In genomic region chr6:73180076-73180717, GRCh38 we compare ENCODE assay signal across 2 cellular contexts.
TF ChIP-seq lines count a peak whose summit lies in the region.

No MANE protein-coding gene starts in this region.

TF ChIP-seq in HCT116, 20 proteins besides CTCF, POLR2A, EP300 and RAD21 (continued from another document):
- TF ChIP-seq MAX (IDR thresholded peaks at IDR 0.05) (no peak), ZFX (IDR thresholded peaks at IDR 0.05) (no peak), CEBPB (IDR thresholded peaks at IDR 0.05; ENCODE audit: low read depth) (no peak), ATF3 (IDR thresholded peaks at IDR 0.05) (no peak), FOSL1 (IDR thresholded peaks at IDR 0.05; ENCODE audit: low read depth) (no peak), SRF (IDR thresholded peaks at IDR 0.05; ENCODE audit: low read depth) (no peak)

TF ChIP-seq in SK-N-SH treated with all-trans-retinoic acid at 6 μM for 48 hours, 23 proteins besides CTCF, POLR2A, EP300 and RAD21 (continued from another document):
- TF ChIP-seq TSHZ2 (CRISPR knock-in tag; IDR thresholded peaks at IDR 0.05) (no peak), PPARA (CRISPR knock-in tag; IDR thresholded peaks at IDR 0.05; ENCODE audit: borderline replicate concordance) (no peak), PATZ1 (CRISPR knock-in tag; IDR thresholded peaks at IDR 0.05; ENCODE audit: borderline replicate concordance) (no peak), GLIS3 (CRISPR knock-in tag; IDR thresholded peaks at IDR 0.05) (no peak), CSRNP3 (CRISPR knock-in tag; IDR thresholded peaks at IDR 0.05) (no peak), RARB (CRISPR knock-in tag; IDR thresholded peaks at IDR 0.05) (no peak), ARNTL (CRISPR knock-in tag; IDR thresholded peaks at IDR 0.05; ENCODE audit: borderline replicate concordance, low read depth) (no peak), CREB5 (CRISPR knock-in tag; IDR thresholded peaks at IDR 0.05; ENCODE audit: low read depth) (no peak)
